20 cellular contexts compared by ENCODE assay signal in genomic region chr20:43761396-43762340, GRCh38. TPM values are rescaled to one million over a fixed set of nuclear protein-coding genes. Genes with fewer than 3 reads are reported as not detected.
DNase-seq lines count a peak whose midpoint lies in the region; ATAC-seq and TF ChIP-seq lines count a peak whose summit lies in the region.
"Had no signal": no experiment of that assay in that cellular context is flagged by ENCODE, and none has a peak within 500 bp of the region (broad histone marks: within the 10 kb centered on the region; RNA-seq: fewer than 3 reads in every experiment).

No MANE protein-coding gene starts in this region.

- H3K9ac ChIP-seq in neuronal stem cell (ENCODE audit: low read depth, low read length, poor library complexity) = no peak overlapping the region

- H3K4me3 ChIP-seq in astrocyte of the spinal cord (ENCODE audit: low read depth, low read length) (no peak overlapping the region), neuronal stem cell (ENCODE audit: low read length in 2 of 2) (no peak overlapping the region), psoas muscle (no peak overlapping the region)
- H3K4me3 ChIP-seq: lower lobe of right lung, right lobe of liver had no signal

- no CpG with 5 or more reads among the region's 14 CpGs for WGBS in neuronal stem cell (ENCODE audit: extremely low coverage in 2 of 2, insufficient read length in 2 of 2, insufficient replicate concordance in 1 of 2), 2 donors
- 58 to 63% (median 62%) methylated on average over 14 of the region's 14 CpGs for WGBS in psoas muscle, 3 donors

- no peak overlapping the region for H2AK5ac ChIP-seq in neuronal stem cell (ENCODE audit: low read depth, low read length)

- no peak overlapping the region for H3K23ac ChIP-seq in neuronal stem cell (ENCODE audit: low read depth, low read length, poor library complexity)

- in situ Hi-C loops in astrocyte of the spinal cord (cut with HindIII; ENCODE audit: low sequenced_read_pairs) = no loop called here

- no peak overlapping the region for H4K91ac ChIP-seq in neuronal stem cell (ENCODE audit: low read depth, low read length, poor library complexity)

- DNase-seq in DMS53 (lab: John Stamatoyannopoulos, UW) (peak; percentile 59), DMS53 treated with DMSO at 0.1 percent for 48 hours (lab: John Stamatoyannopoulos, UW; ENCODE audit: unreplicated experiment) (no peak), NCI-H1436 (lab: John Stamatoyannopoulos, UW) (peak; percentile 87), astrocyte of the spinal cord (ENCODE audit: low read depth, low spot score) (peak; percentile 39), neuronal stem cell (ENCODE audit: low spot score) (no peak), psoas muscle (no peak), NCI-H2227 treated with DMSO at 0.1 percent for 48 hours (lab: John Stamatoyannopoulos, UW) (no peak)
- DNase-seq: activated CD4-positive, alpha-beta T cell treated with anti-CD3 and anti-CD28 coated beads, Interleukin-2, amount 50 U/mL, for 1 hour; GOT3; Kasumi-1; lower lobe of right lung; nephron progenitor cell; right lobe of liver; RPMI8226; stimulated activated naive CD4-positive, alpha-beta T cell had no signal

- no peaks in the 10 kb centered on the region for H3K36me3 ChIP-seq in neuronal stem cell (replicated peaks in 1 of 2; ENCODE audit: control insufficient read depth in 2 of 2, insufficient read depth in 2 of 2, low read length in 2 of 2)
- no peaks in the 10 kb centered on the region for H3K36me3 ChIP-seq in psoas muscle (ENCODE audit: insufficient read depth in 1 of 2, low read depth in 1 of 2)
- H3K36me3 ChIP-seq: lower lobe of right lung, right lobe of liver had no signal

- H3K4me1 ChIP-seq in neuronal stem cell (ENCODE audit: control insufficient read depth in 2 of 2, insufficient read depth in 1 of 2, low read depth in 1 of 2, low read length in 2 of 2) (peaks cover 14 to 24% of the 10 kb centered on the region in 2 donors), psoas muscle (no peaks in the 10 kb centered on the region)
- H3K4me1 ChIP-seq: lower lobe of right lung, right lobe of liver had no signal

- H2BK15ac ChIP-seq in neuronal stem cell (ENCODE audit: low read length) = no peak overlapping the region

- H2AFZ ChIP-seq in neuronal stem cell (ENCODE audit: low read length) = peak overlapping the region; percentile 27

- TF ChIP-seq CTCF in astrocyte of the spinal cord (IDR thresholded peaks at IDR 0.05; ENCODE audit: low read depth, low read length) = no peak
- no peak for TF ChIP-seq CTCF in psoas muscle (IDR thresholded peaks at IDR 0.05)

- intact Hi-C loops in psoas muscle (cut with DNase I) = loop anchor here in 1 of 2 donors (10.0 kb wide), 1 partner anchor 547 kb away; no protein-coding TSS in a partner anchor

- no peak overlapping the region for H3K4me2 ChIP-seq in neuronal stem cell (ENCODE audit: insufficient read depth, low read length, poor library complexity, severe bottlenecking)

- H2BK12ac ChIP-seq in neuronal stem cell (ENCODE audit: low read length) = no peak overlapping the region

- no peak overlapping the region for H2BK5ac ChIP-seq in neuronal stem cell (ENCODE audit: low read length)

- no peaks in the 10 kb centered on the region for H3K79me1 ChIP-seq in neuronal stem cell (ENCODE audit: low read depth, low read length)

- no peak overlapping the region for H3K4ac ChIP-seq in neuronal stem cell (ENCODE audit: low read length)

- H3K14ac ChIP-seq in neuronal stem cell (ENCODE audit: low read length) = no peak overlapping the region

- H2BK120ac ChIP-seq in neuronal stem cell (ENCODE audit: low read depth, low read length) = no peak overlapping the region

- ATAC-seq in psoas muscle (no peak), GM18502 (IDR thresholded peaks at IDR 0.05; ENCODE audit: poor library complexity, unreplicated experiment) (no peak)
- ATAC-seq: right lobe of liver had no signal

- no peak overlapping the region for H4K8ac ChIP-seq in neuronal stem cell (ENCODE audit: low read depth, low read length)

- no peaks in the 10 kb centered on the region for H3K9me3 ChIP-seq in neuronal stem cell (replicated peaks in 1 of 2; ENCODE audit: control insufficient read depth in 2 of 2, insufficient read depth in 1 of 2, low read depth in 1 of 2, low read length in 2 of 2)
- no peaks in the 10 kb centered on the region for H3K9me3 ChIP-seq in psoas muscle
- H3K9me3 ChIP-seq: lower lobe of right lung, right lobe of liver had no signal

- H3K27ac ChIP-seq in neuronal stem cell (replicated peaks; ENCODE audit: low read length) (no peak overlapping the region), psoas muscle (no peak overlapping the region)
- H3K27ac ChIP-seq: 22Rv1, lower lobe of right lung, right lobe of liver had no signal

- H3K27me3 ChIP-seq in neuronal stem cell (ENCODE audit: control insufficient read depth in 3 of 3, insufficient read depth in 3 of 3, low read depth in 1 of 3, low read length in 3 of 3) (no peaks in the 10 kb centered on the region), psoas muscle (ENCODE audit: insufficient read depth in 3 of 3, low read length in 2 of 3) (peaks cover 0 to 27% (median 3%) of the 10 kb centered on the region in 3 donors)
- H3K27me3 ChIP-seq: right lobe of liver had no signal

- H3K18ac ChIP-seq in neuronal stem cell (ENCODE audit: low read length) = peak overlapping the region; percentile 27

RNA-seq across cellular contexts. Expression of gene GTSF1L, which starts 34.9 kb away (rescaled TPM):
- not detected for polyA plus RNA-seq in neuronal stem cell (2013, experiment 1 of 2)
- polyA plus RNA-seq in neuronal stem cell (2013, experiment 2 of 2) = not detected
- total RNA-seq in psoas muscle = not detected
- not detected for polyA plus RNA-seq in psoas muscle
- total RNA-seq: dermis microvascular lymphatic vessel endothelial cell; lower lobe of right lung; NCI-H460; right lobe of liver; T-helper 2 cell treated with Interferon-gamma antibody and Interleukin-4, amounts not matched to agents 100 ng/mL and 5 ng/mL, for 36 hours had no signal

Comparison
In these comparisons a context has a peak if more than half of its experiments do, and no peak if none do; other contexts are left out.
1. DNase-seq: peak in DMS53 (single experiment), NCI-H1436 (single experiment) and astrocyte of the spinal cord (single experiment); none in DMS53 treated with DMSO at 0.1 percent for 48 hours (single experiment), neuronal stem cell (single experiment), psoas muscle (0 of 2) and NCI-H2227 treated with DMSO at 0.1 percent for 48 hours (single experiment).